Comparison of ENCODE assay signal across 7 cellular contexts in the genomic region with DNA sequence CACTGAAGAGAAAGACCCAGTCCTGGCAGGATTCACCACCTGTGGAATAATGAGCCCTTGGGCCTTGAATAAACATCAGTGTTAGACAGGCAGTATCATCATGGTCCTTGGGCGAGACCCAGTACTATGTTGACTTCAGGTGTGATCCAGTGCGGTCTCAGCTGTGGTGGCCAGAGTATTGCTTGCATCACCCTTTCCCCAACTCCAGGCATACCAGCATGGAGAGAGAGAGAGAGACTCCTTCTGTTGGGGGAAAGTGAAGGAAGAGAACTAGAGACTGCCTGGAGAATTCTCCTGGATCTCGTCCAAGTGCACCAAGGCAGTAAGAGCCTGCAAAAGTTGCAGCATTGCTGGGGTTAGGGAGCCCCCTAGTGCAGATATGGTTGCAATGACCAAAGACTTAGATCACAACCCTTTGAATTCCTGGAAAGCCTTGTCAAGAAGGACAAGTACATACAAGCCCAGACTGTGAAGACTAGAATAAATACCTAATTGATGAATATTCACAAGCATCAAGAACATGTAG.
DNase-seq lines count a peak whose midpoint lies in the region; ATAC-seq, FAIRE-seq and TF ChIP-seq lines count a peak whose summit lies in the region.

No MANE protein-coding gene starts in this region.

- no peaks in the 10 kb centered on the region for H3K4me1 ChIP-seq in heart left ventricle

- FAIRE-seq in RCC 7860 (lab: Jason Lieb, UNC): no peak

- TF ChIP-seq CTCF in GM12874 (IDR thresholded peaks at IDR 0.05; ENCODE audit: insufficient read depth, low read depth, low read length) (peak; percentile 47; the same call in 1 of the 2 replicates), heart left ventricle (IDR thresholded peaks at IDR 0.05) (peak; percentile 43 to 76 (median 64)), retinal pigment epithelial cell (conservative IDR thresholded peaks at IDR 0.05; ENCODE audit: low read depth, low read length) (peak; percentile 71)

- H3K27me3 ChIP-seq in heart left ventricle: peaks cover 0 to 7% (median 0%) of the 10 kb centered on the region in 9 donors

- H3K36me3 ChIP-seq in heart left ventricle: no peaks in the 10 kb centered on the region

- no peak overlapping the region for H3K27ac ChIP-seq in heart left ventricle

- peaks cover 0 to 5% (median 0%) of the 10 kb centered on the region in 12 donors for H3K9me3 ChIP-seq in heart left ventricle

- intact Hi-C loops in heart left ventricle (cut with DNase I): loop anchor here in 6 of 10 donors (5.0 to 10.0 kb wide), 2 partner anchors 725 to 728 kb away; no protein-coding TSS in a partner anchor

- H3K4me3 ChIP-seq in heart left ventricle (no peak overlapping the region), retinal pigment epithelial cell (ENCODE audit: low read length) (no peak overlapping the region)

- no peak for TF ChIP-seq POLR2A in heart left ventricle (IDR thresholded peaks at IDR 0.05)

- DNase-seq in M059J (ENCODE audit: low read depth): peak; percentile 84
- peak; percentile 43 for DNase-seq in RCC 7860 (ENCODE audit: low spot score)
- peak; percentile 3 for DNase-seq in activated gamma-delta T cell treated with anti-CD3 and anti-CD28 coated beads, Interleukin-2, amount 50 U/mL, for 16 hours (ENCODE audit: low read depth)
- DNase-seq in heart left ventricle: peak in 4 of 5 donors; percentile 61 to 72 (median 68)
- DNase-seq in retinal pigment epithelial cell (ENCODE audit: low read depth): peak; percentile 44

- ATAC-seq in heart left ventricle: peak; percentile 58 to 86 (median 79)
- ATAC-seq in HG02840 (IDR thresholded peaks at IDR 0.05; ENCODE audit: low FRiP score, unreplicated experiment): no peak

- 56 to 63% (median 58%) methylated on average over 3 of the region's 3 CpGs for WGBS in heart left ventricle, 4 donors

Comparison
In these comparisons a context has a peak if more than half of its experiments do, and no peak if none do; other contexts are left out.
1. DNase-seq: peak in every context shown above with its lines; median percentile 84 in M059J; 68 in heart left ventricle; 44 in retinal pigment epithelial cell; 43 in RCC 7860; 3 in activated gamma-delta T cell treated with anti-CD3 and anti-CD28 coated beads, Interleukin-2, amount 50 U/mL, for 16 hours.